In the genomic region with DNA sequence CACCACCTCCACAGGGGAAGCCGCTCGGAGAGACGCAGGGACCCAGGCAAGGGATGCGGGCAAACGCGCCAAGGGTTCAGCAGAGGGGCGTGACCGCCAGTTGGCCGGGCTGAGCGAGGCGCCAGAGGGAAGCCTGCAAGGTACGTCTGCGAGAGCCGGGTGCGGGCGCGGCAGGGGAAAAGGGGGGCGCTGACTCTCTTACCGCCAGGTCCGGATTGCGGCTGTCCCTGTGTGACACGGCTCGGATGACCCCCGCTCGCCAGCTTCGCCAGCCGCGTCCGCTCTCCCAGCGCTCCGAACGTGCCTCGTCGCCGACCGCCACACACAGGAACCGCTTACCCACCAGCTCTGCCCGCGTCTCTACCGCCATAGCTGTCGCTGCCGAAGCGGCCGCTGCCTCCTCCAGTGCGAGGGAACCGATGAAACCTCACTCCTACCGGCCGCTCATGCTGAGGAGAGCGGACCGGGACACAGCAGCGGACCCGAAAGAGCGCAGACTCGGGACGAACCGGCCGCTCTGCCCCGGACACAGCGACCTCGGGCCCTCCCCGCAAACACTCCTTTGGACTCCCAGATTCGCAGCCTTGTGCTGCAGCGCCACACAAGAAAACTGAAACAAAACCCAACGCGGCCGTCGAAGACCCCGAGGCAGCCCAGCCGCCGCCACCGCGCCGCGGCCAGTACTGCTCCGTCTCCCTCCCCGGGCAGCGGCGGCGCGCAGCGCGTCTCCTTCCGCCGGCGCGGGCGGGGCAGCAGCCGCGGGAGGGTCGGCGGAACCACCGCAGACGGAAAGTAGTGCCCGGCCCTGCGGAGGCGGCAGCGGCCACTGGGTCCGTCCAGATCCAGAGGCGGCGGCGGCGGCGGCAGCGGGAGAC, we compare ENCODE assay signal across 8 cellular contexts.
A peak's percentile ranks its signal among the peaks of the same experiment; 100 is the strongest.
DNase-seq lines count a peak whose midpoint lies in the region; ATAC-seq and TF ChIP-seq lines count a peak whose summit lies in the region.

A gene with protein sequence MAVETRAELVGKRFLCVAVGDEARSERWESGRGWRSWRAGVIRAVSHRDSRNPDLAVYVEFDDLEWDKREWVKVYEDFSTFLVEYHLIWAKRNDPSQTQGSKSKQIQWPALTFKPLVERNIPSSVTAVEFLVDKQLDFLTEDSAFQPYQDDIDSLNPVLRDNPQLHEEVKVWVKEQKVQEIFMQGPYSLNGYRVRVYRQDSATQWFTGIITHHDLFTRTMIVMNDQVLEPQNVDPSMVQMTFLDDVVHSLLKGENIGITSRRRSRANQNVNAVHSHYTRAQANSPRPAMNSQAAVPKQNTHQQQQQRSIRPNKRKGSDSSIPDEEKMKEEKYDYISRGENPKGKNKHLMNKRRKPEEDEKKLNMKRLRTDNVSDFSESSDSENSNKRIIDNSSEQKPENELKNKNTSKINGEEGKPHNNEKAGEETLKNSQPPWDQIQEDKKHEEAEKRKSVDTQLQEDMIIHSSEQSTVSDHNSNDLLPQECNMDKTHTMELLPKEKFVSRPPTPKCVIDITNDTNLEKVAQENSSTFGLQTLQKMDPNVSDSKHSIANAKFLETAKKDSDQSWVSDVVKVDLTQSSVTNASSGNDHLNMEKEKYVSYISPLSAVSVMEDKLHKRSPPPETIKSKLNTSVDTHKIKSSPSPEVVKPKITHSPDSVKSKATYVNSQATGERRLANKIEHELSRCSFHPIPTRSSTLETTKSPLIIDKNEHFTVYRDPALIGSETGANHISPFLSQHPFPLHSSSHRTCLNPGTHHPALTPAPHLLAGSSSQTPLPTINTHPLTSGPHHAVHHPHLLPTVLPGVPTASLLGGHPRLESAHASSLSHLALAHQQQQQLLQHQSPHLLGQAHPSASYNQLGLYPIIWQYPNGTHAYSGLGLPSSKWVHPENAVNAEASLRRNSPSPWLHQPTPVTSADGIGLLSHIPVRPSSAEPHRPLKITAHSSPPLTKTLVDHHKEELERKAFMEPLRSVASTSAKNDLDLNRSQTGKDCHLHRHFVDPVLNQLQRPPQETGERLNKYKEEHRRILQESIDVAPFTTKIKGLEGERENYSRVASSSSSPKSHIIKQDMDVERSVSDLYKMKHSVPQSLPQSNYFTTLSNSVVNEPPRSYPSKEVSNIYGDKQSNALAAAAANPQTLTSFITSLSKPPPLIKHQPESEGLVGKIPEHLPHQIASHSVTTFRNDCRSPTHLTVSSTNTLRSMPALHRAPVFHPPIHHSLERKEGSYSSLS (N-terminal part only) (minus strand): TSS at position 685 of the 875 bp plus-strand sequence. CDS start 315 bp downstream, at position 370.

- in situ Hi-C loops in T47D (cut with HindIII; ENCODE audit: low pct_unique_long_range_greater_than_20kb, low sequenced_read_pairs): no loop called here

- peak; percentile 53 for DNase-seq in NCI-H1694 treated with DMSO at 0.1 percent for 48 hours (lab: John Stamatoyannopoulos, UW)
- no peak for DNase-seq in NCI-H1694 (lab: John Stamatoyannopoulos, UW)
- peak; percentile 61 for DNase-seq in NCI-H146 treated with DMSO at 0.1 percent for 48 hours (lab: John Stamatoyannopoulos, UW; ENCODE audit: unreplicated experiment)
- DNase-seq in T47D (ENCODE audit: low read depth in 1 of 2, low spot score in 1 of 2): peak; percentile 73 to 92

- peak; percentile 79 for ATAC-seq in HG02759 (IDR thresholded peaks at IDR 0.05; ENCODE audit: unreplicated experiment)

- no peak for TF ChIP-seq CTCF in VCaP (conservative IDR thresholded peaks at IDR 0.05)

- H3K4me3 ChIP-seq in iPS-18c (ENCODE audit: insufficient read depth, low read depth, low read length) (peak within 1 kb of the TSS; percentile 94), skin epidermis (peak within 1 kb of the TSS; percentile 57 to 92 (median 75))

- peak within 1 kb of the TSS; percentile 94 for H3K27ac ChIP-seq in VCaP
- H3K27ac ChIP-seq in skin epidermis: peak within 1 kb of the TSS; percentile 3 to 95 (median 82)

- H3K9me3 ChIP-seq in iPS-18c (ENCODE audit: control insufficient read depth, insufficient read depth, low read length): no peaks in the 10 kb centered on the region
